ENCODE assay signal across 26 cellular contexts in the genomic region with DNA sequence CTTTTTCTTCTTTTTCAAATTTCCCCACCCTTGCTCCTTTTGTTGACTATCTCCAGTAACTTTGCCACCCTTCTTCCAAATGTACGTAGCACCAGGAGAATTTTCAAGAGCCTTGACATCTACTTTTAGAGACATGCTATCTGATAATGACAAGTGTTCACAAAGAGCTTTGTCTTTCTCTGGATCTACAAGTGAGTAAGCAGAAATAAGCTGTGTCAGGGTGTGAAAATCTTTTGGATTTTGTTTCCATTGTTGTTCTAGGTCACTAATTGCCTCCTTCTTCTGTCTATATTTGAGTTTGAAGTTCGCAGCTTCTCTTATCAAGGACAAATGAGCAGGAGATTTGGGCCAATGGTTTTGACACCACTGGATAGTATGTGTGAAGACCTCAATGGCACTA. TPM values are rescaled to one million over a fixed set of nuclear protein-coding genes. Genes with fewer than 3 reads are reported as not detected.
DNase-seq lines count a peak whose midpoint lies in the region; ATAC-seq and TF ChIP-seq lines count a peak whose summit lies in the region.
"Had no signal": no experiment of that assay in that cellular context is flagged by ENCODE, and none has a peak within 500 bp of the region (broad histone marks: within the 10 kb centered on the region; RNA-seq: fewer than 3 reads in every experiment).

No MANE protein-coding gene starts in this region.

- H3K4me3 ChIP-seq in DND-41 (ENCODE audit: low read depth in 1 of 2, low read length in 2 of 2) (no peak overlapping the region), Loucy (ENCODE audit: low read length, poor library complexity, severe bottlenecking) (no peak overlapping the region), endodermal cell (ENCODE audit: low read length) (peak overlapping the region; percentile 19), sigmoid colon (no peak overlapping the region)
- H3K4me3 ChIP-seq: A549, GM12878, PC-9, SJSA1 had no signal

- H3K9ac ChIP-seq in DND-41 (ENCODE audit: low read depth, low read length) (no peak overlapping the region), Loucy (ENCODE audit: low read depth, low read length, poor library complexity, severe bottlenecking) (no peak overlapping the region), endodermal cell (ENCODE audit: extremely low read depth, low read length, poor library complexity, severe bottlenecking) (no peak overlapping the region)

- H3K36me3 Mint-ChIP-seq in endodermal cell (ENCODE audit: low read depth) (peaks cover 15% of the 10 kb centered on the region), neural crest cell (ENCODE audit: low read depth) (peaks cover 12% of the 10 kb centered on the region)

- no peaks in the 10 kb centered on the region for H3K9me3 ChIP-seq in DND-41 (ENCODE audit: insufficient read depth, low read length, severe bottlenecking)
- no peaks in the 10 kb centered on the region for H3K9me3 ChIP-seq in Loucy (ENCODE audit: insufficient read depth, low read depth, low read length)
- H3K9me3 ChIP-seq in endodermal cell (ENCODE audit: control insufficient read depth, low read length), result no peaks in the 10 kb centered on the region
- H3K9me3 ChIP-seq in sigmoid colon, result no peaks in the 10 kb centered on the region
- H3K9me3 ChIP-seq: A549, Caco-2, SJSA1 had no signal

- H3K27ac Mint-ChIP-seq in endodermal cell (peak overlapping the region; percentile 4), neural crest cell (ENCODE audit: unreplicated experiment) (no peak overlapping the region)
- H3K27ac Mint-ChIP-seq: CD8-positive, alpha-beta T cell had no signal

- no peak overlapping the region for H3K27ac ChIP-seq in DND-41 (ENCODE audit: low read length)
- no peak overlapping the region for H3K27ac ChIP-seq in endodermal cell (ENCODE audit: low read depth, low read length)
- H3K27ac ChIP-seq in sigmoid colon, result no peak overlapping the region
- H3K27ac ChIP-seq: A549, HL-60, PC-9, SJSA1 had no signal

- no peak for TF ChIP-seq POLR2A in sigmoid colon (IDR thresholded peaks at IDR 0.05)

- DNase-seq in DND-41, result no peak
- DNase-seq in endodermal cell, result no peak
- no peak for DNase-seq in neural crest cell (ENCODE audit: low read depth, low spot score)
- no peak for DNase-seq in sigmoid colon
- no peak for DNase-seq in stimulated activated CD4-positive, alpha-beta T cell treated with anti-CD3 and anti-CD28 coated beads, Interleukin-2, amount 100 ng/mL, for 24 hours
- no peak for DNase-seq in stimulated activated CD4-positive, alpha-beta T cell treated with anti-CD3 and anti-CD28 coated beads, Interleukin-4, amount 100 ng/mL, for 1 hour
- DNase-seq: AML-193; C1 segment of cervical spinal cord; Caco-2; CD8-positive, alpha-beta T cell; EL; GDM1; Kasumi-1; MV-4-11; NCI-H1105; NCI-H1436 treated with DMSO at 0.1 percent for 48 hours; NCI-H187 treated with DMSO at 0.1 percent for 48 hours; NCI-H2171 treated with DMSO at 0.1 percent for 48 hours; NCI-H524; PC-9 had no signal

- H3K79me2 ChIP-seq in DND-41 (ENCODE audit: insufficient read depth, low read length), result peaks cover 18% of the 10 kb centered on the region
- peaks cover 18% of the 10 kb centered on the region for H3K79me2 ChIP-seq in Loucy (ENCODE audit: insufficient read depth, low read length)

- H3K4me1 ChIP-seq in DND-41 (ENCODE audit: insufficient read depth, low read length) (peaks cover 19% of the 10 kb centered on the region), Loucy (ENCODE audit: insufficient read depth, low read length, poor library complexity, severe bottlenecking) (peaks cover 13% of the 10 kb centered on the region), endodermal cell (ENCODE audit: control insufficient read depth, insufficient read depth, low read length) (peaks cover 9% of the 10 kb centered on the region), sigmoid colon (peaks cover 0 to 14% (median 8%) of the 10 kb centered on the region in 4 donors)

- WGBS in endodermal cell (ENCODE audit: insufficient coverage in 1 of 2, insufficient read length in 1 of 2), 2 experiments, result 50 to 55% methylated on average over 2 of the region's 2 CpGs
- WGBS in sigmoid colon, 2 donors, result 47 to 87% methylated on average over 2 of the region's 2 CpGs

- TF ChIP-seq CTCF in DND-41 (IDR thresholded peaks at IDR 0.05; ENCODE audit: borderline replicate concordance, extremely low read depth, low read length, poor library complexity, severe bottlenecking), result no peak
- TF ChIP-seq CTCF in Loucy (conservative IDR thresholded peaks at IDR 0.05; ENCODE audit: low read length), result no peak
- TF ChIP-seq CTCF in endodermal cell (conservative IDR thresholded peaks at IDR 0.05), result no peak
- no peak for TF ChIP-seq CTCF in neural crest cell (conservative IDR thresholded peaks at IDR 0.05)
- no peak for TF ChIP-seq CTCF in sigmoid colon (IDR thresholded peaks at IDR 0.05)

- intact Hi-C loops in sigmoid colon (cut with DNase I), result loop anchor here (5.0 to 10.0 kb wide), 2 partner anchors 772 to 1379 kb away; a partner anchor contains a TSS

- H3K27me3 ChIP-seq in DND-41 (ENCODE audit: insufficient read depth, low read length, poor library complexity) (no peaks in the 10 kb centered on the region), Loucy (ENCODE audit: insufficient read depth, low read length, poor library complexity, severe bottlenecking) (peaks cover 8% of the 10 kb centered on the region), endodermal cell (ENCODE audit: control insufficient read depth, insufficient read depth, low read length, poor library complexity, severe bottlenecking) (no peaks in the 10 kb centered on the region), sigmoid colon (peaks cover 0 to 18% (median 4%) of the 10 kb centered on the region in 3 donors)
- H3K27me3 ChIP-seq: SJSA1 had no signal

- H3K27me3 Mint-ChIP-seq in endodermal cell (ENCODE audit: insufficient read depth), result no peaks in the 10 kb centered on the region
- peaks cover 52% of the 10 kb centered on the region for H3K27me3 Mint-ChIP-seq in neural crest cell (ENCODE audit: low read depth)

- peaks cover 16% of the 10 kb centered on the region for H3K36me3 ChIP-seq in DND-41 (ENCODE audit: insufficient read depth, low read length)
- peaks cover 2% of the 10 kb centered on the region; the same call in 1 of the 2 replicates for H3K36me3 ChIP-seq in Loucy (ENCODE audit: insufficient read depth, low read length)
- H3K36me3 ChIP-seq in endodermal cell (ENCODE audit: control insufficient read depth, insufficient read depth, low read length), result peaks cover 11% of the 10 kb centered on the region
- H3K36me3 ChIP-seq in sigmoid colon, result peaks cover 1 to 7% (median 3%) of the 10 kb centered on the region in 4 donors

- H3K9me3 Mint-ChIP-seq in endodermal cell (no peaks in the 10 kb centered on the region), neural crest cell (no peaks in the 10 kb centered on the region)
- H3K9me3 Mint-ChIP-seq: CD8-positive, alpha-beta T cell had no signal

- H3K4me2 ChIP-seq in DND-41 (ENCODE audit: insufficient read depth, low read length), result no peak overlapping the region
- no peak overlapping the region for H3K4me2 ChIP-seq in Loucy (ENCODE audit: low read depth, low read length, poor library complexity, severe bottlenecking)
- H3K4me2 ChIP-seq: A549, PC-9 had no signal

- no peak for TF ChIP-seq EP300 in sigmoid colon (IDR thresholded peaks at IDR 0.05)

- H3K9me2 ChIP-seq in Loucy (replicated peaks; ENCODE audit: low read depth, low read length), result no peaks in the 10 kb centered on the region

- H3K4me3 Mint-ChIP-seq in endodermal cell, result no peak overlapping the region
- peak overlapping the region; percentile 26 for H3K4me3 Mint-ChIP-seq in neural crest cell
- H3K4me3 Mint-ChIP-seq: CD8-positive, alpha-beta T cell had no signal

- H4K20me1 ChIP-seq in DND-41 (ENCODE audit: insufficient read depth, low read length) (peaks cover 11% of the 10 kb centered on the region), Loucy (ENCODE audit: insufficient read depth, low read length, poor library complexity, severe bottlenecking) (peaks cover 17% of the 10 kb centered on the region)

- H2AFZ ChIP-seq in DND-41 (ENCODE audit: low read depth, low read length) (peak overlapping the region; percentile 50), Loucy (ENCODE audit: low read length) (peak overlapping the region; percentile 0; the same call in 1 of the 2 replicates)
- H2AFZ ChIP-seq: PC-9 had no signal

- H3F3A ChIP-seq in Loucy (ENCODE audit: low read depth), result no peaks in the 10 kb centered on the region; the same call in 1 of the 2 replicates

- ATAC-seq in DND-41 (ENCODE audit: insufficient read depth, low read depth), result no peak
- ATAC-seq: A549; CD8-positive, alpha-beta T cell; GM12878; Right ventricle myocardium inferior had no signal

- H3K4me1 Mint-ChIP-seq in endodermal cell (peaks cover 52% of the 10 kb centered on the region), neural crest cell (peaks cover 49% of the 10 kb centered on the region)

RNA-seq across cellular contexts. Expression of a gene that starts 3.2 kb away (rescaled TPM):
- total RNA-seq in endodermal cell (1,000 to 10,000 TPM; 1,984 to 2,143 TPM), neural crest cell (2,144 and 2,246 TPM in 2 replicates), sigmoid colon (1,000 to 10,000 TPM; 2,588 to 3,861 (median 3,027) TPM)
- 2,711 TPM for polyA plus RNA-seq in endodermal cell (2013, experiment 1 of 2)
- polyA plus RNA-seq in endodermal cell (2013, experiment 2 of 2), result 2,580 TPM
- polyA plus RNA-seq in sigmoid colon, result 1,000 to 10,000 TPM; 2,394 to 4,238 (median 2,434) TPM

RNA-seq across cellular contexts. Expression of a gene that starts 8.4 kb away (rescaled TPM):
- total RNA-seq in endodermal cell, result 10 to 100 TPM; 31.4 to 32.9 TPM
- 54.5 TPM for polyA plus RNA-seq in endodermal cell (2013, experiment 1 of 2)
- 59.0 TPM for polyA plus RNA-seq in endodermal cell (2013, experiment 2 of 2)
- 32.0 and 34.3 TPM in 2 replicates for total RNA-seq in neural crest cell
- total RNA-seq in sigmoid colon, result 10 to 100 TPM; 29.1 to 57.8 (median 45.8) TPM
- 10 to 100 TPM; 58.4 to 68.7 (median 64.9) TPM for polyA plus RNA-seq in sigmoid colon

RNA-seq across cellular contexts. Expression of a gene that starts 35.0 kb away (rescaled TPM):
- total RNA-seq in endodermal cell, result 10 to 100 TPM; 62.2 to 77.4 TPM
- 49.4 TPM for polyA plus RNA-seq in endodermal cell (2013, experiment 1 of 2)
- 44.0 TPM for polyA plus RNA-seq in endodermal cell (2013, experiment 2 of 2)
- total RNA-seq in neural crest cell, result 65.8 and 68.7 TPM in 2 replicates
- total RNA-seq in sigmoid colon, result 100 to 1,000 TPM in 1 of 4 donors, 10 to 100 TPM in 3; 53.9 to 123 (median 81.8) TPM
- polyA plus RNA-seq in sigmoid colon, result 10 to 100 TPM; 13.8 to 16.6 (median 13.9) TPM
